In genomic region chr7:100887186-100887954, GRCh38 we compare ENCODE assay signal across 8 cellular contexts. TPM values are rescaled to one million over a fixed set of nuclear protein-coding genes. Genes with fewer than 3 reads are reported as not detected.
DNase-seq lines count a peak whose midpoint lies in the region; ATAC-seq, FAIRE-seq and TF ChIP-seq lines count a peak whose summit lies in the region.

No MANE protein-coding gene starts in this region.

- peaks cover 47% of the 10 kb centered on the region for H3K79me2 ChIP-seq in K562 (ENCODE audit: control insufficient read depth, insufficient read depth, low read length)

- peak; percentile 38 for ATAC-seq in GM18505 (IDR thresholded peaks at IDR 0.05; ENCODE audit: unreplicated experiment)
- ATAC-seq in HG02759 (IDR thresholded peaks at IDR 0.05; ENCODE audit: unreplicated experiment) = peak; percentile 43
- ATAC-seq in K562 = peak; percentile 37
- no peak for ATAC-seq in heart right ventricle

- in situ Hi-C loops in K562 (cut with MboI) = no loop called here

- peak; percentile 87 for FAIRE-seq in K562 (lab: Jason Lieb, UNC)

- peaks cover 5% of the 10 kb centered on the region for H3K9me1 ChIP-seq in K562 (ENCODE audit: control insufficient read depth, insufficient read depth, low read length)

- TF ChIP-seq CTCF in K562 (IDR thresholded peaks at IDR 0.05 in 2 of 3, conservative IDR thresholded peaks at IDR 0.05 in 1 of 3; ENCODE audit: insufficient read depth in 2 of 3, low read depth in 1 of 3, low read length in 3 of 3) = no peak
- no peak for TF ChIP-seq CTCF in heart right ventricle (IDR thresholded peaks at IDR 0.05)

- peak; percentile 87 for DNase-seq in RPMI8226
- DNase-seq in K562 (ENCODE audit: extremely low read depth in 1 of 4, low spot score in 3 of 4) = peak; percentile 41 to 88 (median 58)
- no peak for DNase-seq in mucosa of gallbladder (ENCODE audit: low spot score)
- DNase-seq in occipital lobe (lab: John Stamatoyannopoulos, UW) = no peak
- DNase-seq in heart right ventricle = no peak

- H3K4me1 ChIP-seq in K562 (replicated peaks in 1 of 2; ENCODE audit: control insufficient read depth in 2 of 2, insufficient read depth in 2 of 2, low read length in 2 of 2) (peaks cover 27 to 68% of the 10 kb centered on the region in 2 experiments), skeletal muscle satellite cell (ENCODE audit: control insufficient read depth, insufficient read depth, low read length) (peaks cover 31% of the 10 kb centered on the region), heart right ventricle (peaks cover 16 to 45% (median 31%) of the 10 kb centered on the region in 9 donors)

- intact Hi-C loops in K562 (cut with micrococcal nuclease) (no loop called here), heart right ventricle (cut with DNase I) (no loop called here)

- POLR2A ChIA-PET in K562 (lab: Yijun Ruan, JAX) = interaction anchor here (0.6 to 6.3 kb wide), 4 partner anchors 12 to 49 kb away, joined by 3 to 144 read pairs (median 4); partner anchors contain the start of gene SRRT

- no peaks in the 10 kb centered on the region for H3K27me3 ChIP-seq in K562 (ENCODE audit: control insufficient read depth in 2 of 2, insufficient read depth in 2 of 2, low read length in 2 of 2)
- H3K27me3 ChIP-seq in skeletal muscle satellite cell (ENCODE audit: control insufficient read depth, insufficient read depth, low read length) = no peaks in the 10 kb centered on the region
- H3K27me3 ChIP-seq in heart right ventricle = peaks cover 0 to 19% (median 0%) of the 10 kb centered on the region in 7 donors

- H3K36me3 ChIP-seq in K562 (ENCODE audit: control insufficient read depth, insufficient read depth, low read length) (peaks cover 66% of the 10 kb centered on the region), skeletal muscle satellite cell (ENCODE audit: insufficient read depth, low read length) (peaks cover 65% of the 10 kb centered on the region), heart right ventricle (peaks cover 6 to 65% (median 52%) of the 10 kb centered on the region in 9 donors)

- H3K4me3 ChIP-seq in K562 (peak overlapping the region; percentile 70), skeletal muscle satellite cell (ENCODE audit: low read length) (no peak overlapping the region), heart right ventricle (peak overlapping the region in 1 of 10 donors; percentile 30)

- TF ChIP-seq RAD21 in K562 (CRISPR knock-in tag; conservative IDR thresholded peaks at IDR 0.05 in 1 of 2, IDR thresholded peaks at IDR 0.05 in 1 of 2) = no peak; a peak in 1 of 4 replicates

- TF ChIP-seq EP300 in K562 (IDR thresholded peaks at IDR 0.05; ENCODE audit: low read length) = 0 out of 2 replicates have a peak, but pooled peaks have one; percentile 22

- H2AFZ ChIP-seq in K562 (ENCODE audit: low read depth, low read length) = no peak overlapping the region

- 37% methylated on average over 22 of the region's 22 CpGs for WGBS in K562 (ENCODE audit: insufficient coverage, low coverage, missing lambda C conversion rate)
- WGBS in heart right ventricle, 2 donors = 57 to 59% methylated on average over 22 of the region's 22 CpGs

- no peaks in the 10 kb centered on the region for H3K9me3 ChIP-seq in K562 (replicated peaks; ENCODE audit: control insufficient read depth, insufficient read depth, low read depth, low read length)
- no peaks in the 10 kb centered on the region for H3K9me3 ChIP-seq in skeletal muscle satellite cell (replicated peaks; ENCODE audit: low read length)
- H3K9me3 ChIP-seq in heart right ventricle = no peaks in the 10 kb centered on the region

- CTCF ChIA-PET in K562 (lab: Yijun Ruan, JAX; ENCODE audit: low intra/inter-chr PET ratio) = no interaction called here

- BruUV-seq in K562 (replicated peaks; lab: Mats Ljungman, UMichigan) = no TSS peak

- H3K4me2 ChIP-seq in K562 (ENCODE audit: insufficient read depth, low read length) (peak overlapping the region; percentile 83), skeletal muscle satellite cell (ENCODE audit: low read length) (peak overlapping the region; percentile 98)

- peak overlapping the region; percentile 89 for H3K27ac ChIP-seq in K562 (ENCODE audit: extremely low read depth, low read depth, low read length)
- H3K27ac ChIP-seq in heart right ventricle = peak overlapping the region in 3 of 10 donors; percentile 40 to 90 (median 41)

- peak; percentile 55 for TF ChIP-seq POLR2A in GM18505 (IDR thresholded peaks at IDR 0.05; ENCODE audit: borderline replicate concordance, extremely low read depth, insufficient read depth, insufficient read length)
- 0 out of 2 replicates have a peak, but pooled peaks have one; percentile 3 for TF ChIP-seq POLR2A in K562 (conservative IDR thresholded peaks at IDR 0.05)

- peaks cover 28% of the 10 kb centered on the region for H4K20me1 ChIP-seq in K562 (replicated peaks; ENCODE audit: control insufficient read depth, insufficient read depth, low read length)

- H3K9ac ChIP-seq in K562 (ENCODE audit: insufficient read depth in 1 of 2, low read depth in 2 of 2, low read length in 2 of 2) = peak overlapping the region; percentile 86 to 100
- no peak overlapping the region for H3K9ac ChIP-seq in skeletal muscle satellite cell (ENCODE audit: low read depth, low read length)

RNA-seq across cellular contexts. Expression of gene UFSP1, which starts 2.1 kb away (rescaled TPM):
- total RNA-seq in K562 (2011; cell fraction: chromatin; rRNA removed; ENCODE audit: low replicate concordance) = 2.3 and 9.4 TPM in 2 replicates
- 15.4 and 16.7 TPM in 2 replicates for total RNA-seq in K562 (2011; cell fraction: nucleolus; rRNA removed)
- total RNA-seq in K562 (2011; cell fraction: nucleoplasm; rRNA removed) = 6.6 and 8.9 TPM in 2 replicates
- total RNA-seq in K562 (2014; rRNA removed) (18.8 and 20.9 TPM in 2 replicates), K562 (2014; rRNA removed; fragmentation: Illumina TruSeq; extraction: Trizol) (1.4 and 2.1 TPM in 2 replicates), K562 (2015; rRNA removed; fragmentation: Illumina TruSeq; extraction: Trizol) (3.5 and 3.7 TPM in 2 replicates), K562 (2021) (7.8 and 8.5 TPM in 2 replicates), mucosa of gallbladder (3.3 TPM), occipital lobe (2.5 TPM), heart right ventricle (1 to 10 TPM in 9 of 10 donors, under 1 TPM in 1; 0.99 to 3.3 (median 1.7) TPM)
- polyA plus RNA-seq in K562 (2011; rRNA removed) (1.7 and 2.3 TPM in 2 replicates), K562 (2014; fragmentation: Illumina TruSeq; extraction: Trizol) (1.3 and 2.0 TPM in 2 replicates), K562 (2014; fragmentation: Nextera tagmentation; extraction: Ambion mirVana) (under 1 TPM; 0.50 to 0.53 TPM), K562 (2014; rRNA removed) (13.5 and 14.3 TPM in 2 replicates), heart right ventricle (1 to 10 TPM; 3.1 to 3.4 TPM)
- polyA plus RNA-seq in K562 (2011; cell fraction: cytosol; rRNA removed) = 1.4 and 7.3 TPM in 2 replicates
- polyA plus RNA-seq in K562 (2011; cell fraction: nucleus; rRNA removed) = 2.0 and 9.3 TPM in 2 replicates
- polyA plus RNA-seq in K562 (2012) = 4.0 and 6.4 TPM in 2 replicates
- polyA minus RNA-seq in K562 (2011; rRNA and poly(A)+ RNA removed) = 1.4 and 2.4 TPM in 2 replicates
- polyA minus RNA-seq in K562 (2011; cell fraction: cytosol; rRNA and poly(A)+ RNA removed) = 3.8 and 6.0 TPM in 2 replicates
- polyA minus RNA-seq in K562 (2011; cell fraction: nucleus; rRNA and poly(A)+ RNA removed) = 13.9 and 15.2 TPM in 2 replicates
- total RNA-seq in skeletal muscle satellite cell (2012; rRNA removed) = 5.0 and 9.4 TPM in 2 replicates

RNA-seq across cellular contexts. Expression of gene ACHE, which starts 8.3 kb away (rescaled TPM):
- total RNA-seq in K562 (2011; cell fraction: chromatin; rRNA removed; ENCODE audit: low replicate concordance) = 9.6 and 34.7 TPM in 2 replicates
- total RNA-seq in K562 (2011; cell fraction: nucleolus; rRNA removed) = 25.8 and 31.3 TPM in 2 replicates
- total RNA-seq in K562 (2011; cell fraction: nucleoplasm; rRNA removed) = 17.1 and 17.3 TPM in 2 replicates
- 2.7 and 4.0 TPM in 2 replicates for total RNA-seq in K562 (2014; rRNA removed)
- total RNA-seq in K562 (2014; rRNA removed; fragmentation: Illumina TruSeq; extraction: Trizol) = 0.54 and 0.84 TPM in 2 replicates
- total RNA-seq in K562 (2015; rRNA removed; fragmentation: Illumina TruSeq; extraction: Trizol) = 0.51 and 0.87 TPM in 2 replicates
- total RNA-seq in K562 (2021) = 7.5 and 8.8 TPM in 2 replicates
- polyA plus RNA-seq in K562 (2011; rRNA removed) = 2.5 and 2.8 TPM in 2 replicates
- 1.4 and 6.8 TPM in 2 replicates for polyA plus RNA-seq in K562 (2011; cell fraction: cytosol; rRNA removed)
- 9.7 and 46.1 TPM in 2 replicates for polyA plus RNA-seq in K562 (2011; cell fraction: nucleus; rRNA removed)
- polyA plus RNA-seq in K562 (2012) = 2.2 and 3.3 TPM in 2 replicates
- 1.9 and 4.2 TPM in 2 replicates for polyA plus RNA-seq in K562 (2014; fragmentation: Illumina TruSeq; extraction: Trizol)
- polyA plus RNA-seq in K562 (2014; fragmentation: Nextera tagmentation; extraction: Ambion mirVana) = under 1 TPM; 0.04 to 0.06 TPM
- polyA plus RNA-seq in K562 (2014; rRNA removed) = 8.0 and 9.3 TPM in 2 replicates
- 0.21 and 1.3 TPM in 2 replicates for polyA minus RNA-seq in K562 (2011; rRNA and poly(A)+ RNA removed)
- polyA minus RNA-seq in K562 (2011; cell fraction: cytosol; rRNA and poly(A)+ RNA removed) = 1.2 and 5.0 TPM in 2 replicates
- 3.3 and 3.9 TPM in 2 replicates for polyA minus RNA-seq in K562 (2011; cell fraction: nucleus; rRNA and poly(A)+ RNA removed)
- 0.25 and 0.66 TPM in 2 replicates for total RNA-seq in skeletal muscle satellite cell (2012; rRNA removed)
- 8.4 TPM for total RNA-seq in mucosa of gallbladder
- 16.1 TPM for total RNA-seq in occipital lobe
- 1 to 10 TPM in 2 of 10 donors, under 1 TPM in 8; 0.27 to 1.1 (median 0.71) TPM for total RNA-seq in heart right ventricle
- under 1 TPM; 0.80 to 0.94 TPM for polyA plus RNA-seq in heart right ventricle

RNA-seq across cellular contexts. Expression of gene SRRT, which starts 12.5 kb away (rescaled TPM):
- total RNA-seq in K562 (2011; cell fraction: chromatin; rRNA removed; ENCODE audit: low replicate concordance) = 448 and 751 TPM in 2 replicates
- 282 and 327 TPM in 2 replicates for total RNA-seq in K562 (2011; cell fraction: nucleolus; rRNA removed)
- 310 and 324 TPM in 2 replicates for total RNA-seq in K562 (2011; cell fraction: nucleoplasm; rRNA removed)
- total RNA-seq in K562 (2014; rRNA removed) = 155 and 156 TPM in 2 replicates
- 51.8 and 71.6 TPM in 2 replicates for total RNA-seq in K562 (2014; rRNA removed; fragmentation: Illumina TruSeq; extraction: Trizol)
- 80.6 and 84.4 TPM in 2 replicates for total RNA-seq in K562 (2015; rRNA removed; fragmentation: Illumina TruSeq; extraction: Trizol)
- 238 and 263 TPM in 2 replicates for total RNA-seq in K562 (2021)
- 36.5 and 68.2 TPM in 2 replicates for polyA plus RNA-seq in K562 (2011; rRNA removed)
- polyA plus RNA-seq in K562 (2011; cell fraction: cytosol; rRNA removed) = 31.1 and 47.3 TPM in 2 replicates
- polyA plus RNA-seq in K562 (2011; cell fraction: nucleus; rRNA removed) = 397 and 581 TPM in 2 replicates
- polyA plus RNA-seq in K562 (2012) = 151 and 218 TPM in 2 replicates
- 143 and 145 TPM in 2 replicates for polyA plus RNA-seq in K562 (2014; fragmentation: Illumina TruSeq; extraction: Trizol)
- polyA plus RNA-seq in K562 (2014; fragmentation: Nextera tagmentation; extraction: Ambion mirVana) = 10 to 100 TPM; 10.3 to 16.7 TPM
- 140 and 171 TPM in 2 replicates for polyA plus RNA-seq in K562 (2014; rRNA removed)
- polyA minus RNA-seq in K562 (2011; rRNA and poly(A)+ RNA removed) = 33.4 and 36.1 TPM in 2 replicates
- polyA minus RNA-seq in K562 (2011; cell fraction: cytosol; rRNA and poly(A)+ RNA removed) = 63.2 and 87.3 TPM in 2 replicates
- polyA minus RNA-seq in K562 (2011; cell fraction: nucleus; rRNA and poly(A)+ RNA removed) = 122 and 159 TPM in 2 replicates
- total RNA-seq in skeletal muscle satellite cell (2012; rRNA removed) = 33.4 and 37.5 TPM in 2 replicates
- 150 TPM for total RNA-seq in mucosa of gallbladder
- 29.5 TPM for total RNA-seq in occipital lobe
- total RNA-seq in heart right ventricle = 10 to 100 TPM; 38.4 to 69.5 (median 49.6) TPM
- 10 to 100 TPM; 47.6 to 67.6 TPM for polyA plus RNA-seq in heart right ventricle

RNA-seq across cellular contexts. Expression of gene TRIP6, which starts 20.2 kb away (rescaled TPM):
- total RNA-seq in K562 (2011; cell fraction: chromatin; rRNA removed; ENCODE audit: low replicate concordance) = 66.0 and 118 TPM in 2 replicates
- total RNA-seq in K562 (2011; cell fraction: nucleolus; rRNA removed) = 92.2 and 99.2 TPM in 2 replicates
- total RNA-seq in K562 (2011; cell fraction: nucleoplasm; rRNA removed) = 66.9 and 80.3 TPM in 2 replicates
- total RNA-seq in K562 (2014; rRNA removed) (104 and 108 TPM in 2 replicates), K562 (2014; rRNA removed; fragmentation: Illumina TruSeq; extraction: Trizol) (28.3 and 28.9 TPM in 2 replicates), K562 (2015; rRNA removed; fragmentation: Illumina TruSeq; extraction: Trizol) (85.7 and 90.5 TPM in 2 replicates), K562 (2021) (141 and 148 TPM in 2 replicates), mucosa of gallbladder (91.0 TPM), occipital lobe (5.8 TPM), heart right ventricle (10 to 100 TPM; 13.0 to 23.7 (median 17.7) TPM)
- polyA plus RNA-seq in K562 (2011; rRNA removed) (48.5 and 54.0 TPM in 2 replicates), K562 (2014; fragmentation: Illumina TruSeq; extraction: Trizol) (35.6 and 78.2 TPM in 2 replicates), K562 (2014; fragmentation: Nextera tagmentation; extraction: Ambion mirVana) (10 to 100 TPM in 1 of 2 experiments, 1 to 10 TPM in 1; 5.9 to 12.0 TPM), K562 (2014; rRNA removed) (103 and 112 TPM in 2 replicates), heart right ventricle (10 to 100 TPM; 15.4 to 26.3 TPM)
- polyA plus RNA-seq in K562 (2011; cell fraction: cytosol; rRNA removed) = 55.2 and 103 TPM in 2 replicates
- polyA plus RNA-seq in K562 (2011; cell fraction: nucleus; rRNA removed) = 104 and 125 TPM in 2 replicates
- 96.4 and 111 TPM in 2 replicates for polyA plus RNA-seq in K562 (2012)
- 16.6 and 36.4 TPM in 2 replicates for polyA minus RNA-seq in K562 (2011; rRNA and poly(A)+ RNA removed)
- polyA minus RNA-seq in K562 (2011; cell fraction: cytosol; rRNA and poly(A)+ RNA removed) = 27.3 and 36.2 TPM in 2 replicates
- 31.2 and 31.5 TPM in 2 replicates for polyA minus RNA-seq in K562 (2011; cell fraction: nucleus; rRNA and poly(A)+ RNA removed)
- total RNA-seq in skeletal muscle satellite cell (2012; rRNA removed) = 76.2 and 107 TPM in 2 replicates

RNA-seq across cellular contexts. Expression of gene SLC12A9, which starts 34.9 kb away (rescaled TPM):
- total RNA-seq in K562 (2011; cell fraction: chromatin; rRNA removed; ENCODE audit: low replicate concordance) = 27.9 and 65.1 TPM in 2 replicates
- 41.7 and 43.0 TPM in 2 replicates for total RNA-seq in K562 (2011; cell fraction: nucleolus; rRNA removed)
- total RNA-seq in K562 (2011; cell fraction: nucleoplasm; rRNA removed) = 36.7 and 51.5 TPM in 2 replicates
- total RNA-seq in K562 (2014; rRNA removed) (10.7 and 13.8 TPM in 2 replicates), K562 (2014; rRNA removed; fragmentation: Illumina TruSeq; extraction: Trizol) (3.3 and 6.1 TPM in 2 replicates), K562 (2015; rRNA removed; fragmentation: Illumina TruSeq; extraction: Trizol) (7.9 and 10.7 TPM in 2 replicates), K562 (2021) (18.7 and 20.2 TPM in 2 replicates), mucosa of gallbladder (76.1 TPM), occipital lobe (30.1 TPM), heart right ventricle (10 to 100 TPM in 1 of 10 donors, 1 to 10 TPM in 9; 4.8 to 15.7 (median 6.9) TPM)
- polyA plus RNA-seq in K562 (2011; rRNA removed) (8.4 and 10.6 TPM in 2 replicates), K562 (2014; fragmentation: Illumina TruSeq; extraction: Trizol) (11.7 and 13.7 TPM in 2 replicates), K562 (2014; fragmentation: Nextera tagmentation; extraction: Ambion mirVana) (under 1 TPM; 0.06 to 0.17 TPM), K562 (2014; rRNA removed) (14.6 and 15.6 TPM in 2 replicates), heart right ventricle (10 to 100 TPM; 10.2 to 14.0 TPM)
- 7.7 and 17.8 TPM in 2 replicates for polyA plus RNA-seq in K562 (2011; cell fraction: cytosol; rRNA removed)
- polyA plus RNA-seq in K562 (2011; cell fraction: nucleus; rRNA removed) = 38.4 and 65.5 TPM in 2 replicates
- polyA plus RNA-seq in K562 (2012) = 14.9 and 15.6 TPM in 2 replicates
- 3.3 and 4.6 TPM in 2 replicates for polyA minus RNA-seq in K562 (2011; rRNA and poly(A)+ RNA removed)
- polyA minus RNA-seq in K562 (2011; cell fraction: cytosol; rRNA and poly(A)+ RNA removed) = 8.4 and 8.9 TPM in 2 replicates
- polyA minus RNA-seq in K562 (2011; cell fraction: nucleus; rRNA and poly(A)+ RNA removed) = 5.8 and 7.0 TPM in 2 replicates
- 12.9 and 18.6 TPM in 2 replicates for total RNA-seq in skeletal muscle satellite cell (2012; rRNA removed)

Comparison
In these comparisons a context has a peak if more than half of its experiments do, and no peak if none do; other contexts are left out.
1. ATAC-seq: peak in GM18505 (single experiment), HG02759 (single experiment) and K562 (single experiment); none in heart right ventricle (0 of 8).
2. DNase-seq: peak in RPMI8226 (single experiment) and K562 (4 of 4); none in mucosa of gallbladder (single experiment), occipital lobe (single experiment) and heart right ventricle (0 of 2).